ENCODE assay signal across 8 cellular contexts in the genomic region with DNA sequence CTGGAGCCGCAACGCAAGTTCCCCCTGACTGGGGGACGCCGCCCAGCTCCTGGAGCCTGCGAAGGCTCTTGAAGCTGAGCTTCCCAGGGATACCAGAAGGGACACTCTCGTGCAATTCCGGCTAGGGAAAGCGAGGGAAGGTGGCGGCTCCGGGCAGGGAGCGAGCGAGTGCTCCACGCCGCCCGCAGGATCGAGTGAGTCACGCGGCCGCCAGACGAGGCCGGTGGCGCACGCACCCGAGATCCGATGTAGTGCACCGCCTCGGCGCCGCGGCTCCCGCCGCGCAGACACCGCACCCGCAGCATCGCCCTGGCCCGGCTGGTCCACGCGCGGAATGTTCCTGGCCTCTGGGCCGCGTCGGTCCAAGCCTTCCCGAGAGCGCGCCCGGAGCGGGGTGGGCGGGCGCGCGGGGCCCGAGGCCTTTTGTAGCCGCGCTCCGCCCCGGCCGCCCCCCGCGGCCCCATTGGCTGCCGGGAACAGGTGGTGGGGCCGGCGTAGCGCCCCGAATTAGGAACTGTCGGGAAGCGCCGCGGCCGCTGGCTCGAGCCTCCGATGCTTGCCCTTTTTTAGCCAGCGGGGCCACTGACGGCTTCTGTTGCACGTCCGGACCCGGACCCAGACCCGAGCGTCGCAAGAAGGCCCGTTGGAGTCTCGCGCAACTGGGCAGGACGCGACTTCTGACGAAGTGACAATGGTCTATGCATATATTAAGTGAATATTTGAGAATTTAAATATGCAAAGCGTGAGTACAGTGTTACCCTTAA. TPM values are rescaled to one million over a fixed set of nuclear protein-coding genes. Genes with fewer than 3 reads are reported as not detected.
DNase-seq lines count a peak whose midpoint lies in the region; ATAC-seq and TF ChIP-seq lines count a peak whose summit lies in the region.

A gene with protein sequence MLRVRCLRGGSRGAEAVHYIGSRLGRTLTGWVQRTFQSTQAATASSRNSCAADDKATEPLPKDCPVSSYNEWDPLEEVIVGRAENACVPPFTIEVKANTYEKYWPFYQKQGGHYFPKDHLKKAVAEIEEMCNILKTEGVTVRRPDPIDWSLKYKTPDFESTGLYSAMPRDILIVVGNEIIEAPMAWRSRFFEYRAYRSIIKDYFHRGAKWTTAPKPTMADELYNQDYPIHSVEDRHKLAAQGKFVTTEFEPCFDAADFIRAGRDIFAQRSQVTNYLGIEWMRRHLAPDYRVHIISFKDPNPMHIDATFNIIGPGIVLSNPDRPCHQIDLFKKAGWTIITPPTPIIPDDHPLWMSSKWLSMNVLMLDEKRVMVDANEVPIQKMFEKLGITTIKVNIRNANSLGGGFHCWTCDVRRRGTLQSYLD (minus strand): TSS at position 396 of the 764 bp plus-strand sequence. CDS start 91 bp downstream, at position 305.

- DNase-seq in A172 (ENCODE audit: low spot score) = peak; percentile 60
- DNase-seq in NCI-H2029 treated with DMSO at 0.1 percent for 48 hours (lab: John Stamatoyannopoulos, UW) = peak; percentile 10
- DNase-seq in activated CD8-positive, alpha-beta T cell treated with anti-CD3 and anti-CD28 coated beads for 36 hours = peak; percentile 59
- peak; percentile 91 for DNase-seq in endodermal cell
- DNase-seq in mesenteric fat pad (ENCODE audit: low spot score) = peak; percentile 93
- peak; percentile 15 to 33 for DNase-seq in stimulated activated CD8-positive, alpha-beta memory T cell treated with anti-CD3 and anti-CD28 coated beads, Interleukin-2, amount 100 ng/mL, for 48 hours (ENCODE audit: low read depth in 2 of 2)

- intact Hi-C loops in activated CD8-positive, alpha-beta T cell treated with anti-CD3 and anti-CD28 coated beads for 36 hours (cut with micrococcal nuclease) = no loop called here

- no peaks in the 10 kb centered on the region for H3K9me3 ChIP-seq in endodermal cell (ENCODE audit: control insufficient read depth, low read length)

- peaks cover 15% of the 10 kb centered on the region for H3K4me1 Mint-ChIP-seq in activated CD8-positive, alpha-beta T cell treated with anti-CD3 and anti-CD28 coated beads for 36 hours (ENCODE audit: low read depth)
- H3K4me1 Mint-ChIP-seq in endodermal cell = peaks cover 34% of the 10 kb centered on the region

- no peaks in the 10 kb centered on the region for H3K36me3 Mint-ChIP-seq in activated CD8-positive, alpha-beta T cell treated with anti-CD3 and anti-CD28 coated beads for 36 hours (ENCODE audit: low read depth)
- peaks cover 11% of the 10 kb centered on the region for H3K36me3 Mint-ChIP-seq in endodermal cell (ENCODE audit: low read depth)

- H3K4me1 ChIP-seq in endodermal cell (ENCODE audit: control insufficient read depth, insufficient read depth, low read length) = no peaks in the 10 kb centered on the region

- peaks cover 34% of the 10 kb centered on the region for H3K27me3 Mint-ChIP-seq in activated CD8-positive, alpha-beta T cell treated with anti-CD3 and anti-CD28 coated beads for 36 hours
- H3K27me3 Mint-ChIP-seq in endodermal cell (ENCODE audit: insufficient read depth) = peaks cover 54% of the 10 kb centered on the region

- WGBS in endodermal cell (ENCODE audit: insufficient coverage in 1 of 2, insufficient read length in 1 of 2), 2 experiments = 3% methylated on average over 38 to 87 of the region's 87 CpGs

- H3K36me3 ChIP-seq in endodermal cell (ENCODE audit: control insufficient read depth, insufficient read depth, low read length) = peaks cover 9% of the 10 kb centered on the region

- H3K9me3 Mint-ChIP-seq in activated CD8-positive, alpha-beta T cell treated with anti-CD3 and anti-CD28 coated beads for 36 hours = no peaks in the 10 kb centered on the region
- H3K9me3 Mint-ChIP-seq in endodermal cell = no peaks in the 10 kb centered on the region

- CTCF ChIA-PET in activated CD8-positive, alpha-beta T cell treated with anti-CD3 and anti-CD28 coated beads for 36 hours (lab: Charles Lee) = interaction anchor here (1.0 to 2.8 kb wide), 6 partner anchors 15 to 327 kb away, joined by 3 to 9 read pairs (median 4); no protein-coding TSS in a partner anchor

- peak within 1 kb of the TSS; percentile 67 for H3K4me3 Mint-ChIP-seq in activated CD8-positive, alpha-beta T cell treated with anti-CD3 and anti-CD28 coated beads for 36 hours
- peak within 1 kb of the TSS; percentile 76 for H3K4me3 Mint-ChIP-seq in endodermal cell

- H3K27ac Mint-ChIP-seq in activated CD8-positive, alpha-beta T cell treated with anti-CD3 and anti-CD28 coated beads for 36 hours = no peak within 1 kb of the TSS
- H3K27ac Mint-ChIP-seq in endodermal cell = peak within 1 kb of the TSS; percentile 59

- peak; percentile 89 for ATAC-seq in HG02798 (IDR thresholded peaks at IDR 0.05; ENCODE audit: poor library complexity, unreplicated experiment)
- peak; percentile 72 for ATAC-seq in activated CD8-positive, alpha-beta T cell treated with anti-CD3 and anti-CD28 coated beads for 36 hours

- POLR2A ChIA-PET in activated CD8-positive, alpha-beta T cell treated with anti-CD3 and anti-CD28 coated beads for 36 hours (lab: Charles Lee) = interaction anchor here (1.0 to 3.2 kb wide), 2 partner anchors 13 to 24 kb away, joined by 3 to 9 read pairs; a partner anchor contains a TSS

- TF ChIP-seq POLR2A in GM15510 (IDR thresholded peaks at IDR 0.05; ENCODE audit: borderline replicate concordance, extremely low read depth, insufficient read length) = peak; percentile 98

- no peak within 1 kb of the TSS for H3K27ac ChIP-seq in endodermal cell (ENCODE audit: low read depth, low read length)

- TF ChIP-seq CTCF in activated CD8-positive, alpha-beta T cell treated with anti-CD3 and anti-CD28 coated beads for 36 hours (IDR thresholded peaks at IDR 0.05) = no peak
- TF ChIP-seq CTCF in endodermal cell (conservative IDR thresholded peaks at IDR 0.05) = peak; percentile 69

- peak within 1 kb of the TSS; percentile 94 for H3K4me3 ChIP-seq in endodermal cell (ENCODE audit: low read length)

- peaks cover 23% of the 10 kb centered on the region for H3K27me3 ChIP-seq in endodermal cell (ENCODE audit: control insufficient read depth, insufficient read depth, low read length, poor library complexity, severe bottlenecking)

- H3K9ac ChIP-seq in endodermal cell (ENCODE audit: extremely low read depth, low read length, poor library complexity, severe bottlenecking) = peak within 1 kb of the TSS; percentile 65

RNA-seq across cellular contexts. Expression of the gene that starts here (rescaled TPM):
- 0.67 and 1.9 TPM in 2 replicates for total RNA-seq in A172 (2014; rRNA removed; shearing (Covaris generic))
- total RNA-seq in activated CD8-positive, alpha-beta T cell treated with anti-CD3 and anti-CD28 coated beads for 36 hours = 1 to 10 TPM; 5.6 to 6.5 TPM
- total RNA-seq in endodermal cell (10 to 100 TPM; 35.2 to 83.4 TPM), mesenteric fat pad (10.6 TPM)
- polyA plus RNA-seq in endodermal cell (2013, experiment 1 of 2) = 33.7 TPM
- 43.5 TPM for polyA plus RNA-seq in endodermal cell (2013, experiment 2 of 2)

Comparison
In these comparisons a context has a peak if more than half of its experiments do, and no peak if none do; other contexts are left out.
1. DNase-seq: peak in every context shown above with its lines; median percentile 93 in mesenteric fat pad; 91 in endodermal cell; 60 in A172; 59 in activated CD8-positive, alpha-beta T cell treated with anti-CD3 and anti-CD28 coated beads for 36 hours; 24 in stimulated activated CD8-positive, alpha-beta memory T cell treated with anti-CD3 and anti-CD28 coated beads, Interleukin-2, amount 100 ng/mL, for 48 hours; 10 in NCI-H2029 treated with DMSO at 0.1 percent for 48 hours.